In genomic region chr7:44294325-44295069, GRCh38 we compare ENCODE assay signal across 26 cellular contexts. TPM values are rescaled to one million over a fixed set of nuclear protein-coding genes. Genes with fewer than 3 reads are reported as not detected.
DNase-seq lines count a peak whose midpoint lies in the region; ATAC-seq and TF ChIP-seq lines count a peak whose summit lies in the region.
"Had no signal": no experiment of that assay in that cellular context is flagged by ENCODE, and none has a peak within 500 bp of the region (broad histone marks: within the 10 kb centered on the region; RNA-seq: fewer than 3 reads in every experiment).

No MANE protein-coding gene starts in this region.

- H3K4ac ChIP-seq in IMR-90 (ENCODE audit: low read depth, low read length), result no peak overlapping the region

- no peak overlapping the region for H3K27ac Mint-ChIP-seq in effector memory CD8-positive, alpha-beta T cell
- H3K27ac Mint-ChIP-seq: CD4-positive, CD25-positive, alpha-beta regulatory T cell; stimulated activated naive CD8-positive, alpha-beta T cell treated with anti-CD3 and anti-CD28 coated beads, Interleukin-15, amount 100 ng/mL, for 72 hours; T-helper 2 cell treated with Interferon-gamma antibody and Interleukin-4, amounts not matched to agents 5 μg/mL and 100 μg/mL, for 36 hours had no signal

- H3K36me3 ChIP-seq in IMR-90 (ENCODE audit: control insufficient read depth, insufficient read depth, low read length), result no peaks in the 10 kb centered on the region
- no peaks in the 10 kb centered on the region for H3K36me3 ChIP-seq in prostate gland
- H3K36me3 ChIP-seq: HAP-1, SJSA1 had no signal

- no peak overlapping the region for H4K5ac ChIP-seq in IMR-90 (ENCODE audit: low read depth, low read length)

- no peak overlapping the region for H3K9ac ChIP-seq in IMR-90 (ENCODE audit: low read depth, low read length)

- no peak for TF ChIP-seq RAD21 in IMR-90 (IDR thresholded peaks at IDR 0.05; ENCODE audit: low read length)

- H3K27ac ChIP-seq in IMR-90 (ENCODE audit: insufficient read depth, low read length), result no peak overlapping the region
- peak overlapping the region; percentile 17 for H3K27ac ChIP-seq in temporal lobe (ENCODE audit: low read depth, low read length)
- H3K27ac ChIP-seq in prostate gland, result no peak overlapping the region
- H3K27ac ChIP-seq: HL-60, SJSA1, skin epidermis had no signal

- no peak overlapping the region for H2BK15ac ChIP-seq in IMR-90 (ENCODE audit: low read depth, low read length)

- TF ChIP-seq POLR2A in IMR-90 (IDR thresholded peaks at IDR 0.05; ENCODE audit: low read depth, low read length) (no peak), prostate gland (IDR thresholded peaks at IDR 0.05) (no peak)

- H2AK9ac ChIP-seq in IMR-90 (replicated peaks; ENCODE audit: low read depth, low read length, poor library complexity), result no peak overlapping the region

- no TSS peak for BruUV-seq in IMR-90 (replicated peaks; lab: Mats Ljungman, UMichigan)

- in situ Hi-C loops in IMR-90 (cut with MboI; ENCODE audit: low sequenced_read_pairs), result no loop called here

- 0 out of 2 replicates have a peak, but pooled peaks cover 4% of the 10 kb centered on the region for H3K9me1 ChIP-seq in IMR-90 (ENCODE audit: insufficient read depth, low read length)

- 75% methylated on average over 2 of the region's 2 CpGs; no CpG with 5 or more reads in 1 of the 2 experiments for WGBS in IMR-90 (ENCODE audit: extremely low coverage in 2 of 2, insufficient read length in 1 of 2), 2 experiments
- 90% methylated on average over 2 of the region's 2 CpGs for WGBS in prostate gland

- H4K20me1 ChIP-seq in IMR-90 (ENCODE audit: insufficient read depth, low read length), result no peaks in the 10 kb centered on the region; the same call in 1 of the 2 replicates

- H3K36me3 Mint-ChIP-seq in effector memory CD8-positive, alpha-beta T cell (ENCODE audit: insufficient read depth), result no peaks in the 10 kb centered on the region
- H3K36me3 Mint-ChIP-seq: CD4-positive, CD25-positive, alpha-beta regulatory T cell had no signal

- no peak overlapping the region for H4K91ac ChIP-seq in IMR-90 (ENCODE audit: insufficient read depth, low read depth, low read length)

- no peak overlapping the region for H2AFZ ChIP-seq in IMR-90 (replicated peaks; ENCODE audit: low read length, poor library complexity)

- peaks cover 44% of the 10 kb centered on the region for H3K27me3 ChIP-seq in IMR-90 (ENCODE audit: control insufficient read depth, insufficient read depth, low read length)
- no peaks in the 10 kb centered on the region for H3K27me3 ChIP-seq in prostate gland (replicated peaks; ENCODE audit: insufficient read depth)

- dilution Hi-C loops in IMR-90 (cut with HindIII; ENCODE audit: low sequenced_read_pairs, unreplicated experiment), result no loop called here

- DNase-seq in activated CD8-positive, alpha-beta memory T cell treated with anti-CD3 and anti-CD28 coated beads for 24 hours, result peak; percentile 44
- no peak for DNase-seq in activated CD8-positive, alpha-beta memory T cell treated with anti-CD3 and anti-CD28 coated beads, Interleukin-2, amount 50 U/mL, for 4 hours
- no peak for DNase-seq in IMR-90
- DNase-seq in islet precursor cell, result peak; percentile 36
- no peak for DNase-seq in prostate gland (ENCODE audit: low spot score)
- no peak for DNase-seq in effector memory CD8-positive, alpha-beta T cell
- DNase-seq in NCI-H446 (lab: John Stamatoyannopoulos, UW), result no peak
- DNase-seq: activated CD4-positive, CD25-positive, alpha-beta regulatory T cell; activated gamma-delta T cell; CD4-positive, CD25-positive, alpha-beta regulatory T cell; DMS153; GF-D8; glutamatergic neuron; mammary epithelial cell; NCI-H1417 treated with DMSO at 0.1 percent for 48 hours; NCI-H2171; NCI-H748 treated with DMSO at 0.1 percent for 48 hours; stimulated activated CD4-positive, alpha-beta T cell treated with anti-CD3 and anti-CD28 coated beads, Interleukin-2, amount 100 ng/mL, for 48 hours; stimulated activated naive CD8-positive, alpha-beta T cell treated with anti-CD3 and anti-CD28 coated beads, Interleukin-15, amount 100 ng/mL, for 72 hours had no signal

- H3K9me3 ChIP-seq in IMR-90 (ENCODE audit: control insufficient read depth, insufficient read depth, low read length) (no peaks in the 10 kb centered on the region), prostate gland (no peaks in the 10 kb centered on the region)
- H3K9me3 ChIP-seq: HAP-1, SJSA1 had no signal

- H3K23ac ChIP-seq in IMR-90 (ENCODE audit: low read depth, low read length), result no peak overlapping the region

- peaks cover 73 to 86% of the 10 kb centered on the region in 2 donors for H3K27me3 Mint-ChIP-seq in effector memory CD8-positive, alpha-beta T cell

- H3K4me1 ChIP-seq in IMR-90 (ENCODE audit: control insufficient read depth, insufficient read depth, low read length) (peaks cover 7% of the 10 kb centered on the region; the same call in 1 of the 2 replicates), prostate gland (replicated peaks) (no peaks in the 10 kb centered on the region)
- H3K4me1 ChIP-seq: HAP-1, SJSA1 had no signal

- H3K9me3 Mint-ChIP-seq in effector memory CD8-positive, alpha-beta T cell, result no peaks in the 10 kb centered on the region
- H3K9me3 Mint-ChIP-seq: stimulated activated naive CD8-positive, alpha-beta T cell treated with anti-CD3 and anti-CD28 coated beads, Interleukin-15, amount 100 ng/mL, for 72 hours; T-helper 2 cell treated with Interferon-gamma antibody and Interleukin-4, amounts not matched to agents 5 μg/mL and 100 μg/mL, for 36 hours had no signal

- H2BK20ac ChIP-seq in IMR-90 (ENCODE audit: low read depth, low read length), result no peak overlapping the region

- no peak overlapping the region for H3K18ac ChIP-seq in IMR-90 (ENCODE audit: low read depth, low read length)

- no peak overlapping the region for H3K14ac ChIP-seq in IMR-90 (replicated peaks; ENCODE audit: low read depth, low read length)

- no peaks in the 10 kb centered on the region for H3K79me1 ChIP-seq in IMR-90 (ENCODE audit: low read depth in 1 of 2, low read length in 2 of 2)

- no peak overlapping the region for H3K4me3 Mint-ChIP-seq in effector memory CD8-positive, alpha-beta T cell
- H3K4me3 Mint-ChIP-seq: CD4-positive, CD25-positive, alpha-beta regulatory T cell; stimulated activated naive CD8-positive, alpha-beta T cell treated with anti-CD3 and anti-CD28 coated beads, Interleukin-15, amount 100 ng/mL, for 72 hours; T-helper 2 cell treated with Interferon-gamma antibody and Interleukin-4, amounts not matched to agents 5 μg/mL and 100 μg/mL, for 36 hours had no signal

- no peak overlapping the region for H3K4me2 ChIP-seq in IMR-90 (ENCODE audit: low read depth, low read length)

- no peak overlapping the region for H2BK5ac ChIP-seq in IMR-90 (ENCODE audit: low read depth, low read length, poor library complexity, severe bottlenecking)

- peaks cover 0 to 2% of the 10 kb centered on the region in 2 donors for H3K4me1 Mint-ChIP-seq in effector memory CD8-positive, alpha-beta T cell (ENCODE audit: low read depth in 2 of 2)
- H3K4me1 Mint-ChIP-seq: stimulated activated naive CD8-positive, alpha-beta T cell treated with anti-CD3 and anti-CD28 coated beads, Interleukin-15, amount 100 ng/mL, for 72 hours had no signal

- POLR2A ChIA-PET in IMR-90 (lab: Charles Lee; ENCODE audit: unreplicated experiment), result no interaction called here

- H2AK5ac ChIP-seq in IMR-90 (ENCODE audit: low read depth, low read length), result peak overlapping the region; percentile 43; the same call in 1 of the 2 replicates

- H2BK120ac ChIP-seq in IMR-90 (ENCODE audit: low read depth, low read length), result no peak overlapping the region

- CTCF ChIA-PET in IMR-90 (lab: Yijun Ruan, JAX), result no interaction called here

- intact Hi-C loops in IMR-90 (cut with micrococcal nuclease), result no loop called here
- intact Hi-C loops in prostate gland (cut with DNase I), result no loop called here

- no peak for ATAC-seq in IMR-90 (ENCODE audit: low read depth)
- ATAC-seq in effector memory CD8-positive, alpha-beta T cell (replicated peaks), result no peak
- ATAC-seq: GM12878; stimulated activated naive CD8-positive, alpha-beta T cell treated with anti-CD3 and anti-CD28 coated beads, Interleukin-15, amount 100 ng/mL, for 72 hours had no signal

- H3K56ac ChIP-seq in IMR-90 (ENCODE audit: extremely low read depth, insufficient read depth, low read length), result no peak overlapping the region

- H4K8ac ChIP-seq in IMR-90 (ENCODE audit: low read depth in 2 of 2, low read length in 2 of 2), result no peak overlapping the region

- no peak for TF ChIP-seq CTCF in IMR-90 (conservative IDR thresholded peaks at IDR 0.05; ENCODE audit: low read depth, low read length)
- TF ChIP-seq CTCF in prostate gland (IDR thresholded peaks at IDR 0.05), result no peak

- H3K4me3 ChIP-seq in IMR-90 (ENCODE audit: insufficient read depth, low read depth, low read length), result no peak overlapping the region
- no peak overlapping the region for H3K4me3 ChIP-seq in prostate gland
- H3K4me3 ChIP-seq: GM12878, HAP-1, SJSA1, skin epidermis had no signal

TF ChIP-seq in IMR-90, 13 proteins besides CTCF, POLR2A, EP300 and RAD21:
- TF ChIP-seq RCOR1 (IDR thresholded peaks at IDR 0.05; ENCODE audit: insufficient replicate concordance, low read length) (no peak), MXI1 (IDR thresholded peaks at IDR 0.05; ENCODE audit: borderline replicate concordance, low read depth, low read length) (no peak), FOS (IDR thresholded peaks at IDR 0.05; ENCODE audit: low read depth, low read length) (no peak), BHLHE40 (IDR thresholded peaks at IDR 0.05; ENCODE audit: low read depth, low read length) (no peak), SMC3 (IDR thresholded peaks at IDR 0.05; ENCODE audit: low read depth, low read length) (no peak)

RNA-seq across cellular contexts. Expression of gene CAMK2B, which starts 30.9 kb away (rescaled TPM):
- total RNA-seq in IMR-90 (2012; rRNA removed), result 0.18 and 0.28 TPM in 2 replicates
- polyA plus RNA-seq in IMR-90 (2012; rRNA removed), result 0.14 and 0.36 TPM in 2 replicates
- 0.11 and 0.74 TPM in 2 replicates for polyA plus RNA-seq in IMR-90 (2012; cell fraction: cytosol; rRNA removed)
- 0.57 and 1.0 TPM in 2 replicates for polyA plus RNA-seq in IMR-90 (2012; cell fraction: nucleus; rRNA removed; ENCODE audit: low replicate concordance)
- 76.7 TPM for total RNA-seq in temporal lobe
- 10 to 100 TPM in 1 of 2 donors, 1 to 10 TPM in 1; 5.7 to 16.9 TPM for total RNA-seq in prostate gland
- total RNA-seq: CD4-positive, CD25-positive, alpha-beta regulatory T cell; SJSA1 had no signal
- polyA plus RNA-seq: CD4-positive, CD25-positive, alpha-beta regulatory T cell had no signal

Comparison
In these comparisons a context has a peak if more than half of its experiments do, and no peak if none do; other contexts are left out.
1. DNase-seq: peak in activated CD8-positive, alpha-beta memory T cell treated with anti-CD3 and anti-CD28 coated beads for 24 hours (single experiment) and islet precursor cell (single experiment); none in activated CD8-positive, alpha-beta memory T cell treated with anti-CD3 and anti-CD28 coated beads, Interleukin-2, amount 50 U/mL, for 4 hours (single experiment), IMR-90 (single experiment), prostate gland (single experiment), effector memory CD8-positive, alpha-beta T cell (0 of 3) and NCI-H446 (0 of 2).